17 cellular contexts compared by ENCODE assay signal in genomic region chr1:224276768-224277487, GRCh38. TPM values are rescaled to one million over a fixed set of nuclear protein-coding genes. Genes with fewer than 3 reads are reported as not detected.
DNase-seq lines count a peak whose midpoint lies in the region; ATAC-seq and TF ChIP-seq lines count a peak whose summit lies in the region.
"Had no signal": no experiment of that assay in that cellular context is flagged by ENCODE, and none has a peak within 500 bp of the region (broad histone marks: within the 10 kb centered on the region; RNA-seq: fewer than 3 reads in every experiment).

No MANE protein-coding gene starts in this region.

- H3K27me3 Mint-ChIP-seq in activated T-cell treated with anti-CD3 and anti-CD28 coated beads, Interleukin-2, amount 50 U/mL, for 72 hours (ENCODE audit: low read depth): no peaks in the 10 kb centered on the region
- no peaks in the 10 kb centered on the region for H3K27me3 Mint-ChIP-seq in activated T-cell treated with anti-CD3 and anti-CD28 coated beads, Interleukin-2, amount 50 U/mL, for 4 hours (ENCODE audit: low read depth)
- H3K27me3 Mint-ChIP-seq in T-helper 17 cell: no peaks in the 10 kb centered on the region
- no peaks in the 10 kb centered on the region for H3K27me3 Mint-ChIP-seq in Calu3 (ENCODE audit: unreplicated experiment)

- WGBS in tibial nerve, 2 donors: 87 to 90% methylated on average over 3 of the region's 3 CpGs

- no peaks in the 10 kb centered on the region for H3K4me1 ChIP-seq in tibial nerve
- H3K4me1 ChIP-seq: BLaER1 treated with 17β-estradiol and CSF1 and Interleukin-3, amounts not matched to agents 10 nM and 100 nM had no signal

- peaks cover 0 to 76% (median 3%) of the 10 kb centered on the region in 3 donors for H3K36me3 ChIP-seq in tibial nerve

- peak overlapping the region; percentile 12 for H3K27ac Mint-ChIP-seq in activated T-cell treated with anti-CD3 and anti-CD28 coated beads, Interleukin-2, amount 50 U/mL, for 72 hours
- H3K27ac Mint-ChIP-seq in T-helper 17 cell: peak overlapping the region; percentile 80
- no peak overlapping the region for H3K27ac Mint-ChIP-seq in Calu3 (ENCODE audit: unreplicated experiment)

- no peak for DNase-seq in activated T-cell treated with anti-CD3 and anti-CD28 coated beads, Interleukin-2, amount 50 U/mL, for 72 hours
- no peak for DNase-seq in activated T-cell treated with anti-CD3 and anti-CD28 coated beads, Interleukin-2, amount 50 U/mL, for 4 hours
- DNase-seq in T-helper 17 cell (no peak), left colon (no peak), Calu3 (no peak), tibial nerve (ENCODE audit: low spot score in 2 of 2) (no peak)
- DNase-seq: COR-L47, HCEC 1CT, NCI-H146, NCI-H2081 treated with DMSO at 0.1 percent for 48 hours, NCI-H2227 treated with DMSO at 0.1 percent for 48 hours, NCI-H524 treated with DMSO at 0.1 percent for 48 hours, OCI-M1 had no signal

- no peak overlapping the region for H3K4me3 ChIP-seq in tibial nerve
- H3K4me3 ChIP-seq: BLaER1 treated with 17β-estradiol and CSF1 and Interleukin-3, amounts not matched to agents 10 nM and 100 nM; SJSA1 had no signal

- intact Hi-C loops in left colon (cut with DNase I, micrococcal nuclease): no loop called here
- intact Hi-C loops in Calu3 (cut with micrococcal nuclease; ENCODE audit: unreplicated experiment): no loop called here

- no peaks in the 10 kb centered on the region for H3K9me3 Mint-ChIP-seq in activated T-cell treated with anti-CD3 and anti-CD28 coated beads, Interleukin-2, amount 50 U/mL, for 72 hours
- H3K9me3 Mint-ChIP-seq in activated T-cell treated with anti-CD3 and anti-CD28 coated beads, Interleukin-2, amount 50 U/mL, for 4 hours: no peaks in the 10 kb centered on the region
- no peaks in the 10 kb centered on the region for H3K9me3 Mint-ChIP-seq in Calu3 (ENCODE audit: low read depth, unreplicated experiment)

- H3K9me3 ChIP-seq in T-helper 17 cell (ENCODE audit: control insufficient read depth, low read length, poor library complexity, severe bottlenecking) (no peaks in the 10 kb centered on the region), tibial nerve (no peaks in the 10 kb centered on the region)
- H3K9me3 ChIP-seq: BLaER1 treated with 17β-estradiol and CSF1 and Interleukin-3, amounts not matched to agents 10 nM and 100 nM; SJSA1 had no signal

- CTCF ChIA-PET in Calu3 (lab: Charles Lee): no interaction called here

- H3K4me3 Mint-ChIP-seq in activated T-cell treated with anti-CD3 and anti-CD28 coated beads, Interleukin-2, amount 50 U/mL, for 72 hours: no peak overlapping the region
- no peak overlapping the region for H3K4me3 Mint-ChIP-seq in activated T-cell treated with anti-CD3 and anti-CD28 coated beads, Interleukin-2, amount 50 U/mL, for 4 hours
- H3K4me3 Mint-ChIP-seq in T-helper 17 cell (no peak overlapping the region), Calu3 (ENCODE audit: low read depth, unreplicated experiment) (no peak overlapping the region)

- H3K36me3 Mint-ChIP-seq in activated T-cell treated with anti-CD3 and anti-CD28 coated beads, Interleukin-2, amount 50 U/mL, for 72 hours (ENCODE audit: insufficient read depth in 2 of 2): peaks cover 0 to 11% of the 10 kb centered on the region in 2 donors
- peaks cover 20% of the 10 kb centered on the region for H3K36me3 Mint-ChIP-seq in activated T-cell treated with anti-CD3 and anti-CD28 coated beads, Interleukin-2, amount 50 U/mL, for 4 hours (ENCODE audit: insufficient read depth)
- H3K36me3 Mint-ChIP-seq in T-helper 17 cell (ENCODE audit: low read depth) (peaks cover 9% of the 10 kb centered on the region), Calu3 (ENCODE audit: insufficient read depth, unreplicated experiment) (peaks cover 19% of the 10 kb centered on the region)

- BruUV-seq in Calu3 (replicated peaks; lab: Mats Ljungman, UMichigan): no TSS peak

- TF ChIP-seq EP300 in tibial nerve (IDR thresholded peaks at IDR 0.05): no peak

- TF ChIP-seq POLR2A in tibial nerve (IDR thresholded peaks at IDR 0.05): no peak

- H3K4me1 Mint-ChIP-seq in activated T-cell treated with anti-CD3 and anti-CD28 coated beads, Interleukin-2, amount 50 U/mL, for 72 hours (ENCODE audit: low read depth): no peaks in the 10 kb centered on the region
- H3K4me1 Mint-ChIP-seq in activated T-cell treated with anti-CD3 and anti-CD28 coated beads, Interleukin-2, amount 50 U/mL, for 4 hours (ENCODE audit: low read depth): no peaks in the 10 kb centered on the region
- peaks cover 6% of the 10 kb centered on the region for H3K4me1 Mint-ChIP-seq in T-helper 17 cell
- H3K4me1 Mint-ChIP-seq in Calu3 (ENCODE audit: low read depth, unreplicated experiment): no peaks in the 10 kb centered on the region

- no peak for TF ChIP-seq CTCF in Calu3 (IDR thresholded peaks at IDR 0.05; ENCODE audit: unreplicated experiment)
- TF ChIP-seq CTCF in tibial nerve (IDR thresholded peaks at IDR 0.05): no peak

- H3K27me3 ChIP-seq in tibial nerve: no peaks in the 10 kb centered on the region
- H3K27me3 ChIP-seq: BLaER1 treated with 17β-estradiol and CSF1 and Interleukin-3, amounts not matched to agents 10 nM and 100 nM; SJSA1 had no signal

- no peak for ATAC-seq in activated T-cell treated with anti-CD3 and anti-CD28 coated beads, Interleukin-2, amount 50 U/mL, for 72 hours (replicated peaks in 1 of 2)
- ATAC-seq in activated T-cell treated with anti-CD3 and anti-CD28 coated beads, Interleukin-2, amount 50 U/mL, for 4 hours: no peak
- ATAC-seq in T-helper 17 cell (no peak), left colon (peak; percentile 71), GM19467 (IDR thresholded peaks at IDR 0.05; ENCODE audit: unreplicated experiment) (no peak), GM18909 (IDR thresholded peaks at IDR 0.05; ENCODE audit: poor library complexity, unreplicated experiment) (no peak)

- no peak overlapping the region for H3K27ac ChIP-seq in tibial nerve
- H3K27ac ChIP-seq: BLaER1 treated with 17β-estradiol and CSF1 and Interleukin-3, amounts not matched to agents 10 nM and 100 nM; SJSA1 had no signal

RNA-seq across cellular contexts. Expression of gene NVL, which starts 53.0 kb away (rescaled TPM):
- 10 to 100 TPM; 39.0 to 51.7 TPM for total RNA-seq in activated T-cell treated with anti-CD3 and anti-CD28 coated beads, Interleukin-2, amount 50 U/mL, for 72 hours
- total RNA-seq in activated T-cell treated with anti-CD3 and anti-CD28 coated beads, Interleukin-2, amount 50 U/mL, for 4 hours: 10 to 100 TPM; 40.0 to 42.7 (median 41.8) TPM
- total RNA-seq in T-helper 17 cell (10 to 100 TPM; 24.8 to 28.3 TPM), left colon (10 to 100 TPM; 29.5 to 40.3 TPM), Calu3 (2022) (39.2 and 43.4 TPM in 2 replicates), tibial nerve (10 to 100 TPM; 15.5 to 41.1 (median 28.3) TPM)
